28 cellular contexts compared by ENCODE assay signal in genomic region chr14:98217530-98217929, GRCh38.
"Had no signal": no experiment of that assay in that cellular context is flagged by ENCODE, and none has a peak within 500 bp of the region (broad histone marks: within the 10 kb centered on the region; RNA-seq: fewer than 3 reads in every experiment).

No MANE protein-coding gene starts in this region.

- H3K27ac ChIP-seq: ascending aorta, breast epithelium, heart left ventricle had no signal

- H3K36me3 ChIP-seq: ascending aorta, breast epithelium, heart left ventricle had no signal

- H3K36me3 Mint-ChIP-seq: brain had no signal

- H3K9me3 ChIP-seq: ascending aorta, breast epithelium, heart left ventricle had no signal

- ATAC-seq: activated CD4-positive, alpha-beta T cell treated with anti-CD3 and anti-CD28 coated beads for 36 hours; activated naive CD4-positive, alpha-beta T cell treated with anti-CD3 and anti-CD28 coated beads, Interleukin-2, amount 50 U/mL, for 72 hours; activated T-cell treated with anti-CD3 and anti-CD28 coated beads, Interleukin-2, amount 50 U/mL, for 72 hours; effector memory CD8-positive, alpha-beta T cell; heart left ventricle had no signal

- H3K9me3 Mint-ChIP-seq: activated CD4-positive, alpha-beta memory T cell treated with anti-CD3 and anti-CD28 coated beads, Interleukin-2, amount 10 ng/mL, durations not matched to agents 7 days and 5 days; activated naive CD4-positive, alpha-beta T cell treated with anti-CD3 and anti-CD28 coated beads, Interleukin-2, amount 10 ng/mL, durations not matched to agents 7 days and 5 days; activated naive CD8-positive, alpha-beta T cell treated with anti-CD3 and anti-CD28 coated beads, Interleukin-2, amount 10 ng/mL, durations not matched to agents 7 days and 5 days; activated T-cell treated with anti-CD3 and anti-CD28 coated beads, Interleukin-2, amount 50 U/mL, for 72 hours; brain; central memory CD8-positive, alpha-beta T cell; effector memory CD8-positive, alpha-beta T cell had no signal

- H3K27me3 Mint-ChIP-seq: activated CD4-positive, alpha-beta T cell treated with anti-CD3 and anti-CD28 coated beads for 36 hours; activated naive CD8-positive, alpha-beta T cell treated with anti-CD3 and anti-CD28 coated beads, Interleukin-2, amount 10 ng/mL, durations not matched to agents 7 days and 5 days; activated T-cell treated with anti-CD3 and anti-CD28 coated beads, Interleukin-2, amount 50 U/mL, for 24 hours; brain; central memory CD8-positive, alpha-beta T cell; effector memory CD8-positive, alpha-beta T cell had no signal

- FAIRE-seq: frontal cortex had no signal

- H3K4me3 Mint-ChIP-seq: activated CD4-positive, alpha-beta memory T cell treated with anti-CD3 and anti-CD28 coated beads, Interleukin-2, amount 10 ng/mL, durations not matched to agents 7 days and 5 days; activated CD4-positive, alpha-beta T cell treated with anti-CD3 and anti-CD28 coated beads for 36 hours; activated CD4-positive, alpha-beta T cell treated with anti-CD3 and anti-CD28 coated beads, Interleukin-2, amount 10 ng/mL, durations not matched to agents 24 days and 14 days; activated naive CD4-positive, alpha-beta T cell treated with anti-CD3 and anti-CD28 coated beads, Interleukin-2, amount 10 ng/mL, durations not matched to agents 7 days and 5 days; activated naive CD8-positive, alpha-beta T cell treated with anti-CD3 and anti-CD28 coated beads, Interleukin-2, amount 10 ng/mL, durations not matched to agents 7 days and 5 days; activated T-cell treated with anti-CD3 and anti-CD28 coated beads, Interleukin-2, amount 50 U/mL, for 24 hours; activated T-cell treated with anti-CD3 and anti-CD28 coated beads, Interleukin-2, amount 50 U/mL, for 72 hours; brain; central memory CD8-positive, alpha-beta T cell; effector memory CD8-positive, alpha-beta T cell had no signal

- H3K4me1 ChIP-seq: ascending aorta, breast epithelium, heart left ventricle had no signal

- H3K27me3 ChIP-seq: ascending aorta had no signal

- H3K27ac Mint-ChIP-seq: activated CD4-positive, alpha-beta memory T cell treated with anti-CD3 and anti-CD28 coated beads, Interleukin-2, amount 10 ng/mL, durations not matched to agents 7 days and 5 days; activated CD4-positive, alpha-beta T cell treated with anti-CD3 and anti-CD28 coated beads for 36 hours; activated CD4-positive, alpha-beta T cell treated with anti-CD3 and anti-CD28 coated beads, Interleukin-2, amount 10 ng/mL, durations not matched to agents 24 days and 14 days; activated naive CD4-positive, alpha-beta T cell treated with anti-CD3 and anti-CD28 coated beads, Interleukin-2, amount 10 ng/mL, durations not matched to agents 7 days and 5 days; activated naive CD4-positive, alpha-beta T cell treated with anti-CD3 and anti-CD28 coated beads, Interleukin-2, amount 50 U/mL, for 72 hours; activated naive CD8-positive, alpha-beta T cell treated with anti-CD3 and anti-CD28 coated beads, Interleukin-2, amount 10 ng/mL, durations not matched to agents 7 days and 5 days; activated T-cell treated with anti-CD3 and anti-CD28 coated beads, Interleukin-2, amount 50 U/mL, for 24 hours; activated T-cell treated with anti-CD3 and anti-CD28 coated beads, Interleukin-2, amount 50 U/mL, for 72 hours; brain; effector memory CD8-positive, alpha-beta T cell had no signal

- DNase-seq: activated CD4-positive, alpha-beta memory T cell treated with anti-CD3 and anti-CD28 coated beads, Interleukin-2, amount 10 ng/mL, durations not matched to agents 7 days and 5 days; activated CD4-positive, alpha-beta T cell treated with anti-CD3 and anti-CD28 coated beads for 36 hours; activated CD4-positive, alpha-beta T cell treated with anti-CD3 and anti-CD28 coated beads, Interleukin-2, amount 10 ng/mL, durations not matched to agents 24 days and 14 days; activated CD4-positive, alpha-beta T cell treated with anti-CD3 and anti-CD28 coated beads, Interleukin-2, amount 50 U/mL, for 4 hours; activated CD4-positive, CD25-positive, alpha-beta regulatory T cell; activated CD4-positive, CD25-positive, alpha-beta regulatory T cell treated with anti-CD3 and anti-CD28 coated beads, Interleukin-2, amount 50 U/mL, for 72 hours; activated gamma-delta T cell; activated naive CD4-positive, alpha-beta T cell; activated naive CD4-positive, alpha-beta T cell treated with anti-CD3 and anti-CD28 coated beads, Interleukin-2, amount 10 ng/mL, durations not matched to agents 7 days and 5 days; activated naive CD8-positive, alpha-beta T cell treated with anti-CD3 and anti-CD28 coated beads, Interleukin-2, amount 10 ng/mL, durations not matched to agents 7 days and 5 days; activated T-cell treated with anti-CD3 and anti-CD28 coated beads for 4 hours; activated T-cell treated with anti-CD3 and anti-CD28 coated beads, Interleukin-2, amount 50 U/mL, for 24 hours; activated T-cell treated with anti-CD3 and anti-CD28 coated beads, Interleukin-2, amount 50 U/mL, for 72 hours; cortex of kidney; dermis blood vessel endothelial cell; effector CD4-positive, alpha-beta T cell; effector memory CD8-positive, alpha-beta T cell; erythroblast; foreskin fibroblast; glutamatergic neuron; heart left ventricle; T-helper 2 cell had no signal

- H3K4me3 ChIP-seq: ascending aorta, breast epithelium, heart left ventricle had no signal
